Comparison of ENCODE assay signal across 8 cellular contexts in genomic region chr19:10502524-10503001, GRCh38. TPM values are rescaled to one million over a fixed set of nuclear protein-coding genes. Genes with fewer than 3 reads are reported as not detected.
DNase-seq lines count a peak whose midpoint lies in the region; ATAC-seq and TF ChIP-seq lines count a peak whose summit lies in the region.

No MANE protein-coding gene starts in this region.

- no peaks in the 10 kb centered on the region for H3K9me3 ChIP-seq in gastroesophageal sphincter

- H3K27me3 Mint-ChIP-seq in activated naive CD4-positive, alpha-beta T cell treated with anti-CD3 and anti-CD28 coated beads for 36 hours (ENCODE audit: low read depth) = no peaks in the 10 kb centered on the region

- peaks cover 0 to 60% (median 13%) of the 10 kb centered on the region in 3 donors for H3K4me1 ChIP-seq in gastroesophageal sphincter

- H3K36me3 ChIP-seq in gastroesophageal sphincter = peaks cover 0 to 22% of the 10 kb centered on the region in 2 donors

- peaks cover 17% of the 10 kb centered on the region for H3K36me3 Mint-ChIP-seq in activated naive CD4-positive, alpha-beta T cell treated with anti-CD3 and anti-CD28 coated beads for 36 hours (ENCODE audit: low read depth)

- H3K4me1 Mint-ChIP-seq in activated naive CD4-positive, alpha-beta T cell treated with anti-CD3 and anti-CD28 coated beads for 36 hours (ENCODE audit: low read depth) = peaks cover 37% of the 10 kb centered on the region

- no peak for TF ChIP-seq EP300 in gastroesophageal sphincter (IDR thresholded peaks at IDR 0.05)

- WGBS in gastroesophageal sphincter (ENCODE audit: low coverage in 1 of 2), 2 donors = no CpG with 5 or more reads among the region's 65 CpGs

- in situ Hi-C loops in SK-MEL-5 (cut with HindIII; ENCODE audit: low pct_unique_long_range_greater_than_20kb, low sequenced_read_pairs) = no loop called here

- peak in 2 of 4 experiments; percentile 9 to 19 for TF ChIP-seq CTCF in gastroesophageal sphincter (IDR thresholded peaks at IDR 0.05)

- POLR2A ChIA-PET in HEK293T (lab: Yijun Ruan, JAX) = interaction anchor here (0.6 to 1.0 kb wide), 2 partner anchors 26 to 99 kb away, joined by 3 read pairs; no protein-coding TSS in a partner anchor

- DNase-seq in GM04504 (ENCODE audit: low read depth) = peak; percentile 83
- DNase-seq in HEK293T (ENCODE audit: extremely low spot score) = peak; percentile 93
- peak; percentile 95 for DNase-seq in MV-4-11 (lab: John Stamatoyannopoulos, UW)
- DNase-seq in SK-MEL-5 (ENCODE audit: low read depth, low spot score) = peak; percentile 58
- DNase-seq in activated naive CD4-positive, alpha-beta T cell treated with anti-CD3 and anti-CD28 coated beads for 36 hours = peak; percentile 93
- DNase-seq in nucleus accumbens (lab: John Stamatoyannopoulos, UW) = peak in 55 of 56 donors; percentile 40 to 94 (median 85)
- DNase-seq in substantia nigra (lab: John Stamatoyannopoulos, UW) = peak; percentile 53 to 94 (median 86)

- peak overlapping the region; percentile 88 for H3K27ac Mint-ChIP-seq in activated naive CD4-positive, alpha-beta T cell treated with anti-CD3 and anti-CD28 coated beads for 36 hours

- H3K27ac ChIP-seq in gastroesophageal sphincter (peak overlapping the region; percentile 93 to 98 (median 96)), substantia nigra (ENCODE audit: low read depth, low read length, poor library complexity, severe bottlenecking) (peak overlapping the region; percentile 98)

- peak; percentile 98 for ATAC-seq in gastroesophageal sphincter

- intact Hi-C loops in activated naive CD4-positive, alpha-beta T cell treated with anti-CD3 and anti-CD28 coated beads for 36 hours (cut with micrococcal nuclease) = loop anchor here (2.0 kb wide), 3 partner anchors 24 to 232 kb away; partner anchors contain the start of genes ICAM1 and QTRT1

- peak; percentile 76 to 82 for TF ChIP-seq POLR2A in gastroesophageal sphincter (IDR thresholded peaks at IDR 0.05)

- H3K4me3 ChIP-seq in gastroesophageal sphincter = peak overlapping the region; percentile 71 to 83

- CTCF ChIA-PET in HEK293T (lab: Yijun Ruan, JAX) = no interaction called here
- CTCF ChIA-PET in activated naive CD4-positive, alpha-beta T cell treated with anti-CD3 and anti-CD28 coated beads for 36 hours (lab: Charles Lee) = no interaction called here

- peak overlapping the region; percentile 89 for H3K4me3 Mint-ChIP-seq in activated naive CD4-positive, alpha-beta T cell treated with anti-CD3 and anti-CD28 coated beads for 36 hours

- no peaks in the 10 kb centered on the region for H3K27me3 ChIP-seq in gastroesophageal sphincter

- H3K9me3 Mint-ChIP-seq in activated naive CD4-positive, alpha-beta T cell treated with anti-CD3 and anti-CD28 coated beads for 36 hours = no peaks in the 10 kb centered on the region

TF ChIP-seq in HEK293T, 16 proteins besides CTCF, POLR2A, EP300 and RAD21:
- TF ChIP-seq HDGF (IDR thresholded peaks at IDR 0.05; ENCODE audit: borderline replicate concordance) = no peak
- peak; percentile 84 for TF ChIP-seq ARNT (IDR thresholded peaks at IDR 0.05)
- TF ChIP-seq L3MBTL2 (conservative IDR thresholded peaks at IDR 0.05) = no peak
- peak; percentile 90 for TF ChIP-seq LEF1 (IDR thresholded peaks at IDR 0.05; ENCODE audit: borderline replicate concordance)
- TF ChIP-seq FOXM1 (IDR thresholded peaks at IDR 0.05; ENCODE audit: borderline replicate concordance) = peak; percentile 88
TF ChIP-seq in HEK293T: peak in this region for 3.

RNA-seq across cellular contexts. Expression of gene KEAP1, which starts 0.6 kb away (rescaled TPM):
- total RNA-seq in SK-MEL-5 (2014; rRNA removed; shearing (Covaris generic)) = 21.8 and 23.4 TPM in 2 replicates
- 32.0 and 33.4 TPM in 2 replicates for polyA plus RNA-seq in SK-MEL-5 (2015; cell fraction: cytosol; rRNA removed)
- polyA plus RNA-seq in SK-MEL-5 (2015; cell fraction: nucleus; rRNA removed) = 12.2 and 12.6 TPM in 2 replicates
- 10 to 100 TPM; 60.0 to 63.8 TPM for total RNA-seq in activated naive CD4-positive, alpha-beta T cell treated with anti-CD3 and anti-CD28 coated beads for 36 hours
- total RNA-seq in gastroesophageal sphincter = 10 to 100 TPM; 62.1 to 80.3 (median 69.8) TPM

RNA-seq across cellular contexts. Expression of gene S1PR5, which starts 14.7 kb away (rescaled TPM):
- 2.6 and 3.2 TPM in 2 replicates for total RNA-seq in SK-MEL-5 (2014; rRNA removed; shearing (Covaris generic))
- polyA plus RNA-seq in SK-MEL-5 (2015; cell fraction: cytosol; rRNA removed) = 3.5 and 4.3 TPM in 2 replicates
- 0.25 and 0.66 TPM in 2 replicates for polyA plus RNA-seq in SK-MEL-5 (2015; cell fraction: nucleus; rRNA removed)
- total RNA-seq in activated naive CD4-positive, alpha-beta T cell treated with anti-CD3 and anti-CD28 coated beads for 36 hours = not detected
- 1 to 10 TPM in 1 of 4 donors, not detected in 3; 1.1 TPM for total RNA-seq in gastroesophageal sphincter

RNA-seq across cellular contexts. Expression of gene ATG4D, which starts 41.1 kb away (rescaled TPM):
- 35.2 and 37.1 TPM in 2 replicates for total RNA-seq in SK-MEL-5 (2014; rRNA removed; shearing (Covaris generic))
- 51.8 and 77.7 TPM in 2 replicates for polyA plus RNA-seq in SK-MEL-5 (2015; cell fraction: cytosol; rRNA removed)
- polyA plus RNA-seq in SK-MEL-5 (2015; cell fraction: nucleus; rRNA removed) = 55.9 and 59.6 TPM in 2 replicates
- total RNA-seq in activated naive CD4-positive, alpha-beta T cell treated with anti-CD3 and anti-CD28 coated beads for 36 hours = 10 to 100 TPM; 21.6 to 22.5 TPM
- 10 to 100 TPM; 18.4 to 35.6 (median 24.9) TPM for total RNA-seq in gastroesophageal sphincter

Comparison
In these comparisons a context has a peak if more than half of its experiments do, and no peak if none do; other contexts are left out.
1. Peak in every context shown above with its lines: DNase-seq, ATAC-seq, H3K4me3 ChIP-seq and H3K27ac ChIP-seq.